In the genomic region with DNA sequence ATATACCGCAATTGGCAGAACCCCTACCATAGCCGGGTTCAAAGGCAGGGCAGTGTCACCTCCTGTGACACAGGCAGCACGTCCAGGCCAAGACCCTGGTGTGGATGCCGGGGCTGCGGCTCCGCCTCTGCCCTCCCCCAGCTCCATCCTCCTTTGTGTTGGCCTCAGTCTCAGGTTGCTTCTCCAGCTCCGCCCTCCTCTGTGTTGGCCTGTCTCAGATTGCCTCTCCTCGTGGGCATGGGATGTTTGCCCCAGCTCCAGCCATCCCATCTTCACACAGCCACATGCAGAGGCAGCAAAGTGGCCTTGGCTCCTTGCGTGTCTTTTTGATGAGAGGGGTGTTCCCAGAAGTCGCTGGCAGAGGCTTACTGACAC, we compare ENCODE assay signal across 1 cellular context.
TF ChIP-seq lines count a peak whose summit lies in the region.

No MANE protein-coding gene starts in this region.

TF ChIP-seq in HCT116, 20 proteins besides CTCF, POLR2A, EP300 and RAD21:
- TF ChIP-seq ZFX (IDR thresholded peaks at IDR 0.05), result no peak
